1 cellular context compared by ENCODE assay signal in the genomic region with DNA sequence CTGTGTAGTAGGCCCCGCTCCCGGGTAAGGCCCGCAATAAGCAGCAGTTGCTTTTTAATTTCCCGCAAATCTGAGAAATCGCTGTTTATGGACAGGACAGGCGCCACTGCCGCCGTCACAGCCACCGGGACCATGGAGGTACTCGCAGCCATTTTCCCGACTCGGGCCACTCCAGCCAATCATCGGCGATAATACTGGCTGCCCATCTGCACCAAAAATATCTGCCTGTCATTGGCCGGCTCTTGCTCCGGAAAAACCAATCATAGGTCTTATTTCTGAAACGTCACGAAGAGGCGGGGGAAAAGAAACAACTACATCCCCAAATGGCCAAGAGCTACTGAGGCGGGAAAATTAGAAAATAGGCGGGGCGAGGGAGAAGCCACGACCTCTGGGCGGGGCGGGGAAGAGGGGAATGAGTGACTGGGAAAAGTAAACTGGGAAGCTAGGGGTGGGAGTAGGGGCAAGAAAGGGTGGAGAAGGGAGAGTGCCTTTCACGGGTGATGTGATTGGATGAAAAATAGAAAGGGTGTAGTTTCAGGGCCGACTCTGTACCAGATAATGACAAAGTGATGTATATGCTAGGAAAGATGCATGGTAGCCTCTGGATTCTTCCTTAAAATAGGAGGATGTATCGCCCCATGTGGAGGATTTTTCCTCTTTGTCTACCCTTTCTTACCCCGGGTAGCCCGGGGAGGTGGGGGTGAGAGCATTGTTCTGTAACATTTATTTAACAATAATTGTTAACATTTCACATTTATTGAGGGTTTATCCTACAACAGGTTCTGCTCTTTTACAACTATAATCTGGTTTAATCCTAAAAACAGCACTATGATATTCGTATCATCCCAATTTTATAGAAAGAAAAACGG.
TF ChIP-seq lines count a peak whose summit lies in the region.

A gene with protein sequence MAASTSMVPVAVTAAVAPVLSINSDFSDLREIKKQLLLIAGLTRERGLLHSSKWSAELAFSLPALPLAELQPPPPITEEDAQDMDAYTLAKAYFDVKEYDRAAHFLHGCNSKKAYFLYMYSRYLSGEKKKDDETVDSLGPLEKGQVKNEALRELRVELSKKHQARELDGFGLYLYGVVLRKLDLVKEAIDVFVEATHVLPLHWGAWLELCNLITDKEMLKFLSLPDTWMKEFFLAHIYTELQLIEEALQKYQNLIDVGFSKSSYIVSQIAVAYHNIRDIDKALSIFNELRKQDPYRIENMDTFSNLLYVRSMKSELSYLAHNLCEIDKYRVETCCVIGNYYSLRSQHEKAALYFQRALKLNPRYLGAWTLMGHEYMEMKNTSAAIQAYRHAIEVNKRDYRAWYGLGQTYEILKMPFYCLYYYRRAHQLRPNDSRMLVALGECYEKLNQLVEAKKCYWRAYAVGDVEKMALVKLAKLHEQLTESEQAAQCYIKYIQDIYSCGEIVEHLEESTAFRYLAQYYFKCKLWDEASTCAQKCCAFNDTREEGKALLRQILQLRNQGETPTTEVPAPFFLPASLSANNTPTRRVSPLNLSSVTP (minus strand): TSS at position 163 of the 869 bp plus-strand sequence. CDS start 11 bp downstream, at position 152.

TF ChIP-seq in HepG2, 621 proteins besides CTCF, POLR2A, EP300 and RAD21 (continued from another document and continues in another):
- TF ChIP-seq, protein P1, sequence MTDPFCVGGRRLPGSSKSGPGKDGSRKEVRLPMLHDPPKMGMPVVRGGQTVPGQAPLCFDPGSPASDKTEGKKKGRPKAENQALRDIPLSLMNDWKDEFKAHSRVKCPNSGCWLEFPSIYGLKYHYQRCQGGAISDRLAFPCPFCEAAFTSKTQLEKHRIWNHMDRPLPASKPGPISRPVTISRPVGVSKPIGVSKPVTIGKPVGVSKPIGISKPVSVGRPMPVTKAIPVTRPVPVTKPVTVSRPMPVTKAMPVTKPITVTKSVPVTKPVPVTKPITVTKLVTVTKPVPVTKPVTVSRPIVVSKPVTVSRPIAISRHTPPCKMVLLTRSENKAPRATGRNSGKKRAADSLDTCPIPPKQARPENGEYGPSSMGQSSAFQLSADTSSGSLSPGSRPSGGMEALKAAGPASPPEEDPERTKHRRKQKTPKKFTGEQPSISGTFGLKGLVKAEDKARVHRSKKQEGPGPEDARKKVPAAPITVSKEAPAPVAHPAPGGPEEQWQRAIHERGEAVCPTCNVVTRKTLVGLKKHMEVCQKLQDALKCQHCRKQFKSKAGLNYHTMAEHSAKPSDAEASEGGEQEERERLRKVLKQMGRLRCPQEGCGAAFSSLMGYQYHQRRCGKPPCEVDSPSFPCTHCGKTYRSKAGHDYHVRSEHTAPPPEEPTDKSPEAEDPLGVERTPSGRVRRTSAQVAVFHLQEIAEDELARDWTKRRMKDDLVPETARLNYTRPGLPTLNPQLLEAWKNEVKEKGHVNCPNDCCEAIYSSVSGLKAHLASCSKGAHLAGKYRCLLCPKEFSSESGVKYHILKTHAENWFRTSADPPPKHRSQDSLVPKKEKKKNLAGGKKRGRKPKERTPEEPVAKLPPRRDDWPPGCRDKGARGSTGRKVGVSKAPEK (CRISPR knock-in tag; IDR thresholded peaks at IDR 0.05; ENCODE audit: borderline replicate concordance): no peak
- TF ChIP-seq KDM3A (CRISPR knock-in tag; IDR thresholded peaks at IDR 0.05; ENCODE audit: low read depth) (no peak), ZNF775 (CRISPR knock-in tag; IDR thresholded peaks at IDR 0.05; ENCODE audit: borderline replicate concordance) (no peak; the same call in 1 of the 2 replicates), CENPX (CRISPR knock-in tag; IDR thresholded peaks at IDR 0.05) (no peak), NFKB2 (CRISPR knock-in tag; IDR thresholded peaks at IDR 0.05; ENCODE audit: borderline replicate concordance) (peak; percentile 48; the same call in 1 of the 2 replicates), KMT2B (CRISPR knock-in tag; IDR thresholded peaks at IDR 0.05) (peak; percentile 84), PAX8 (CRISPR knock-in tag; IDR thresholded peaks at IDR 0.05; ENCODE audit: borderline replicate concordance) (no peak; the same call in 1 of the 2 replicates), MZF1 (CRISPR knock-in tag; IDR thresholded peaks at IDR 0.05; ENCODE audit: borderline replicate concordance) (no peak), ZNF558 (CRISPR knock-in tag; IDR thresholded peaks at IDR 0.05; ENCODE audit: borderline replicate concordance) (no peak), DNMT1 (CRISPR knock-in tag; IDR thresholded peaks at IDR 0.05) (no peak), SP4 (CRISPR knock-in tag; IDR thresholded peaks at IDR 0.05) (peak; percentile 92), ZNF205 (CRISPR knock-in tag; IDR thresholded peaks at IDR 0.05) (0 out of 2 replicates have a peak, but pooled peaks have one; percentile 47), KLF15 (CRISPR knock-in tag; IDR thresholded peaks at IDR 0.05; ENCODE audit: borderline replicate concordance) (no peak), ZNF207 (IDR thresholded peaks at IDR 0.05; ENCODE audit: borderline replicate concordance) (no peak), ZNF24 (IDR thresholded peaks at IDR 0.05) (no peak), ZNF10 (CRISPR knock-in tag; IDR thresholded peaks at IDR 0.05; ENCODE audit: borderline replicate concordance, low read depth) (no peak), THYN1 (CRISPR knock-in tag; IDR thresholded peaks at IDR 0.05; ENCODE audit: borderline replicate concordance, low read depth) (no peak), NCOA1 (CRISPR knock-in tag; IDR thresholded peaks at IDR 0.05) (no peak), ZFP82 (CRISPR knock-in tag; IDR thresholded peaks at IDR 0.05; ENCODE audit: borderline replicate concordance) (no peak), MED8 (CRISPR knock-in tag; IDR thresholded peaks at IDR 0.05; ENCODE audit: insufficient replicate concordance) (no peak), KLF12 (CRISPR knock-in tag; IDR thresholded peaks at IDR 0.05; ENCODE audit: borderline replicate concordance) (peak; percentile 46; the same call in 1 of the 2 replicates), ZNF615 (CRISPR knock-in tag; IDR thresholded peaks at IDR 0.05; ENCODE audit: borderline replicate concordance) (no peak), MIER2 (CRISPR knock-in tag; IDR thresholded peaks at IDR 0.05) (no peak), FOXM1 (CRISPR knock-in tag; IDR thresholded peaks at IDR 0.05) (no peak), ZNF768 (CRISPR knock-in tag; IDR thresholded peaks at IDR 0.05) (no peak), ZNF382 (CRISPR knock-in tag; IDR thresholded peaks at IDR 0.05; ENCODE audit: borderline replicate concordance) (no peak)
- TF ChIP-seq, protein P2, sequence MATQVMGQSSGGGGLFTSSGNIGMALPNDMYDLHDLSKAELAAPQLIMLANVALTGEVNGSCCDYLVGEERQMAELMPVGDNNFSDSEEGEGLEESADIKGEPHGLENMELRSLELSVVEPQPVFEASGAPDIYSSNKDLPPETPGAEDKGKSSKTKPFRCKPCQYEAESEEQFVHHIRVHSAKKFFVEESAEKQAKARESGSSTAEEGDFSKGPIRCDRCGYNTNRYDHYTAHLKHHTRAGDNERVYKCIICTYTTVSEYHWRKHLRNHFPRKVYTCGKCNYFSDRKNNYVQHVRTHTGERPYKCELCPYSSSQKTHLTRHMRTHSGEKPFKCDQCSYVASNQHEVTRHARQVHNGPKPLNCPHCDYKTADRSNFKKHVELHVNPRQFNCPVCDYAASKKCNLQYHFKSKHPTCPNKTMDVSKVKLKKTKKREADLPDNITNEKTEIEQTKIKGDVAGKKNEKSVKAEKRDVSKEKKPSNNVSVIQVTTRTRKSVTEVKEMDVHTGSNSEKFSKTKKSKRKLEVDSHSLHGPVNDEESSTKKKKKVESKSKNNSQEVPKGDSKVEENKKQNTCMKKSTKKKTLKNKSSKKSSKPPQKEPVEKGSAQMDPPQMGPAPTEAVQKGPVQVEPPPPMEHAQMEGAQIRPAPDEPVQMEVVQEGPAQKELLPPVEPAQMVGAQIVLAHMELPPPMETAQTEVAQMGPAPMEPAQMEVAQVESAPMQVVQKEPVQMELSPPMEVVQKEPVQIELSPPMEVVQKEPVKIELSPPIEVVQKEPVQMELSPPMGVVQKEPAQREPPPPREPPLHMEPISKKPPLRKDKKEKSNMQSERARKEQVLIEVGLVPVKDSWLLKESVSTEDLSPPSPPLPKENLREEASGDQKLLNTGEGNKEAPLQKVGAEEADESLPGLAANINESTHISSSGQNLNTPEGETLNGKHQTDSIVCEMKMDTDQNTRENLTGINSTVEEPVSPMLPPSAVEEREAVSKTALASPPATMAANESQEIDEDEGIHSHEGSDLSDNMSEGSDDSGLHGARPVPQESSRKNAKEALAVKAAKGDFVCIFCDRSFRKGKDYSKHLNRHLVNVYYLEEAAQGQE (IDR thresholded peaks at IDR 0.05; ENCODE audit: borderline replicate concordance in 1 of 2, low read depth in 1 of 2, low read length in 2 of 2): peak in 1 of 2 experiments; percentile 58; a peak in 2 of 4 replicates
- TF ChIP-seq, protein P3, sequence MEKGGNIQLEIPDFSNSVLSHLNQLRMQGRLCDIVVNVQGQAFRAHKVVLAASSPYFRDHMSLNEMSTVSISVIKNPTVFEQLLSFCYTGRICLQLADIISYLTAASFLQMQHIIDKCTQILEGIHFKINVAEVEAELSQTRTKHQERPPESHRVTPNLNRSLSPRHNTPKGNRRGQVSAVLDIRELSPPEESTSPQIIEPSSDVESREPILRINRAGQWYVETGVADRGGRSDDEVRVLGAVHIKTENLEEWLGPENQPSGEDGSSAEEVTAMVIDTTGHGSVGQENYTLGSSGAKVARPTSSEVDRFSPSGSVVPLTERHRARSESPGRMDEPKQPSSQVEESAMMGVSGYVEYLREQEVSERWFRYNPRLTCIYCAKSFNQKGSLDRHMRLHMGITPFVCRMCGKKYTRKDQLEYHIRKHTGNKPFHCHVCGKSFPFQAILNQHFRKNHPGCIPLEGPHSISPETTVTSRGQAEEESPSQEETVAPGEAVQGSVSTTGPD (CRISPR knock-in tag; IDR thresholded peaks at IDR 0.05): no peak
- TF ChIP-seq, protein P4, sequence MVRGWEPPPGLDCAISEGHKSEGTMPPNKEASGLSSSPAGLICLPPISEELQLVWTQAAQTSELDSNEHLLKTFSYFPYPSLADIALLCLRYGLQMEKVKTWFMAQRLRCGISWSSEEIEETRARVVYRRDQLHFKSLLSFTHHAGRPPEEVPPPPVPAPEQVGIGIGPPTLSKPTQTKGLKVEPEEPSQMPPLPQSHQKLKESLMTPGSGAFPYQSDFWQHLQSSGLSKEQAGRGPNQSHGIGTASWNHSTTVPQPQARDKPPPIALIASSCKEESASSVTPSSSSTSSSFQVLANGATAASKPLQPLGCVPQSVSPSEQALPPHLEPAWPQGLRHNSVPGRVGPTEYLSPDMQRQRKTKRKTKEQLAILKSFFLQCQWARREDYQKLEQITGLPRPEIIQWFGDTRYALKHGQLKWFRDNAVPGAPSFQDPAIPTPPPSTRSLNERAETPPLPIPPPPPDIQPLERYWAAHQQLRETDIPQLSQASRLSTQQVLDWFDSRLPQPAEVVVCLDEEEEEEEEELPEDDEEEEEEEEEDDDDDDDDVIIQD (CRISPR knock-in tag; IDR thresholded peaks at IDR 0.05; ENCODE audit: low read depth): peak; percentile 58; the same call in 1 of the 2 replicates
- TF ChIP-seq, protein P5, sequence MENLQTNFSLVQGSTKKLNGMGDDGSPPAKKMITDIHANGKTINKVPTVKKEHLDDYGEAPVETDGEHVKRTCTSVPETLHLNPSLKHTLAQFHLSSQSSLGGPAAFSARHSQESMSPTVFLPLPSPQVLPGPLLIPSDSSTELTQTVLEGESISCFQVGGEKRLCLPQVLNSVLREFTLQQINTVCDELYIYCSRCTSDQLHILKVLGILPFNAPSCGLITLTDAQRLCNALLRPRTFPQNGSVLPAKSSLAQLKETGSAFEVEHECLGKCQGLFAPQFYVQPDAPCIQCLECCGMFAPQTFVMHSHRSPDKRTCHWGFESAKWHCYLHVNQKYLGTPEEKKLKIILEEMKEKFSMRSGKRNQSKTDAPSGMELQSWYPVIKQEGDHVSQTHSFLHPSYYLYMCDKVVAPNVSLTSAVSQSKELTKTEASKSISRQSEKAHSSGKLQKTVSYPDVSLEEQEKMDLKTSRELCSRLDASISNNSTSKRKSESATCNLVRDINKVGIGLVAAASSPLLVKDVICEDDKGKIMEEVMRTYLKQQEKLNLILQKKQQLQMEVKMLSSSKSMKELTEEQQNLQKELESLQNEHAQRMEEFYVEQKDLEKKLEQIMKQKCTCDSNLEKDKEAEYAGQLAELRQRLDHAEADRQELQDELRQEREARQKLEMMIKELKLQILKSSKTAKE (CRISPR knock-in tag; IDR thresholded peaks at IDR 0.05; ENCODE audit: borderline replicate concordance): no peak
- TF ChIP-seq, protein P6, sequence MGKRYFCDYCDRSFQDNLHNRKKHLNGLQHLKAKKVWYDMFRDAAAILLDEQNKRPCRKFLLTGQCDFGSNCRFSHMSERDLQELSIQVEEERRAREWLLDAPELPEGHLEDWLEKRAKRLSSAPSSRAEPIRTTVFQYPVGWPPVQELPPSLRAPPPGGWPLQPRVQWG (CRISPR knock-in tag; IDR thresholded peaks at IDR 0.05; ENCODE audit: borderline replicate concordance, low read depth): no peak
- TF ChIP-seq, protein P7, sequence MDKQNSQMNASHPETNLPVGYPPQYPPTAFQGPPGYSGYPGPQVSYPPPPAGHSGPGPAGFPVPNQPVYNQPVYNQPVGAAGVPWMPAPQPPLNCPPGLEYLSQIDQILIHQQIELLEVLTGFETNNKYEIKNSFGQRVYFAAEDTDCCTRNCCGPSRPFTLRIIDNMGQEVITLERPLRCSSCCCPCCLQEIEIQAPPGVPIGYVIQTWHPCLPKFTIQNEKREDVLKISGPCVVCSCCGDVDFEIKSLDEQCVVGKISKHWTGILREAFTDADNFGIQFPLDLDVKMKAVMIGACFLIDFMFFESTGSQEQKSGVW (CRISPR knock-in tag; IDR thresholded peaks at IDR 0.05; ENCODE audit: borderline replicate concordance): no peak
- TF ChIP-seq, protein P8, sequence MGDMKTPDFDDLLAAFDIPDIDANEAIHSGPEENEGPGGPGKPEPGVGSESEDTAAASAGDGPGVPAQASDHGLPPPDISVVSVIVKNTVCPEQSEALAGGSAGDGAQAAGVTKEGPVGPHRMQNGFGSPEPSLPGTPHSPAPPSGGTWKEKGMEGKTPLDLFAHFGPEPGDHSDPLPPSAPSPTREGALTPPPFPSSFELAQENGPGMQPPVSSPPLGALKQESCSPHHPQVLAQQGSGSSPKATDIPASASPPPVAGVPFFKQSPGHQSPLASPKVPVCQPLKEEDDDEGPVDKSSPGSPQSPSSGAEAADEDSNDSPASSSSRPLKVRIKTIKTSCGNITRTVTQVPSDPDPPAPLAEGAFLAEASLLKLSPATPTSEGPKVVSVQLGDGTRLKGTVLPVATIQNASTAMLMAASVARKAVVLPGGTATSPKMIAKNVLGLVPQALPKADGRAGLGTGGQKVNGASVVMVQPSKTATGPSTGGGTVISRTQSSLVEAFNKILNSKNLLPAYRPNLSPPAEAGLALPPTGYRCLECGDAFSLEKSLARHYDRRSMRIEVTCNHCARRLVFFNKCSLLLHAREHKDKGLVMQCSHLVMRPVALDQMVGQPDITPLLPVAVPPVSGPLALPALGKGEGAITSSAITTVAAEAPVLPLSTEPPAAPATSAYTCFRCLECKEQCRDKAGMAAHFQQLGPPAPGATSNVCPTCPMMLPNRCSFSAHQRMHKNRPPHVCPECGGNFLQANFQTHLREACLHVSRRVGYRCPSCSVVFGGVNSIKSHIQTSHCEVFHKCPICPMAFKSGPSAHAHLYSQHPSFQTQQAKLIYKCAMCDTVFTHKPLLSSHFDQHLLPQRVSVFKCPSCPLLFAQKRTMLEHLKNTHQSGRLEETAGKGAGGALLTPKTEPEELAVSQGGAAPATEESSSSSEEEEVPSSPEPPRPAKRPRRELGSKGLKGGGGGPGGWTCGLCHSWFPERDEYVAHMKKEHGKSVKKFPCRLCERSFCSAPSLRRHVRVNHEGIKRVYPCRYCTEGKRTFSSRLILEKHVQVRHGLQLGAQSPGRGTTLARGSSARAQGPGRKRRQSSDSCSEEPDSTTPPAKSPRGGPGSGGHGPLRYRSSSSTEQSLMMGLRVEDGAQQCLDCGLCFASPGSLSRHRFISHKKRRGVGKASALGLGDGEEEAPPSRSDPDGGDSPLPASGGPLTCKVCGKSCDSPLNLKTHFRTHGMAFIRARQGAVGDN (CRISPR knock-in tag; IDR thresholded peaks at IDR 0.05): peak; percentile 53
